In the genomic region with DNA sequence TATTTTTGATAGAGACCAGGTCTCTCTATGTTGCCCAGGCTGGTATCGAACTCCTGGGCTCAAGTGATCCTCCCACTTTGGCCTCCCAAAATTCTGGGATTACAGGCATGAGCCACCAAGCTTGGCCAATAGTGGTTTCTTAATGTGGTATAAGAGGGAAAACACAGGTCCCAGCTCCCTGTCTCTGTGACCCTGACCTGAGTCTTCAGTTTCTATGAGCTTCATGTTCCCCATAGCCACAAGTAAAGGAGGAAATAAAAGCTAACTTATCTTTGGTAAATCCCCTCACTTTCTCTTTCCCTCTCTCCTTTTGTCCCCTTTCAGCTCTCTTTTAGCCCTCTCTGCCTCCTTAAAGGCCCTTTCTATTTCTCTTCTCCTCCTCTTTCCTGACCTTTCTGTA, we compare ENCODE assay signal across 1 cellular context.
TF ChIP-seq lines count a peak whose summit lies in the region.

No MANE protein-coding gene starts in this region.

TF ChIP-seq in IMR-90, 13 proteins besides CTCF, POLR2A, EP300 and RAD21 (continued from another document):
- TF ChIP-seq BHLHE40 (IDR thresholded peaks at IDR 0.05; ENCODE audit: low read depth, low read length) = no peak
- TF ChIP-seq USF2 (IDR thresholded peaks at IDR 0.05; ENCODE audit: low read depth, low read length) = no peak
- no peak for TF ChIP-seq RCOR1 (IDR thresholded peaks at IDR 0.05; ENCODE audit: insufficient replicate concordance, low read length)
- TF ChIP-seq CEBPB (IDR thresholded peaks at IDR 0.05; ENCODE audit: low read depth, low read length) = no peak
- no peak for TF ChIP-seq MAFK (IDR thresholded peaks at IDR 0.05; ENCODE audit: low read depth, low read length)
- TF ChIP-seq MXI1 (IDR thresholded peaks at IDR 0.05; ENCODE audit: borderline replicate concordance, low read depth, low read length) = no peak
